ENCODE assay signal across 8 cellular contexts in genomic region chr1:196317535-196318522, GRCh38.
A peak's percentile ranks its signal among the peaks of the same experiment; 100 is the strongest.
DNase-seq lines count a peak whose midpoint lies in the region; ATAC-seq and TF ChIP-seq lines count a peak whose summit lies in the region.

No MANE protein-coding gene starts in this region.

- H3K36me3 ChIP-seq in heart left ventricle (peaks cover 0 to 19% (median 0%) of the 10 kb centered on the region in 9 donors), suprapubic skin (no peaks in the 10 kb centered on the region), prostate gland (no peaks in the 10 kb centered on the region)

- H3K4me1 Mint-ChIP-seq in nephron progenitor cell: peaks cover 3% of the 10 kb centered on the region

- no peak overlapping the region for H3K4me3 Mint-ChIP-seq in nephron progenitor cell

- TF ChIP-seq POLR2A in heart left ventricle (IDR thresholded peaks at IDR 0.05) (no peak), suprapubic skin (IDR thresholded peaks at IDR 0.05) (no peak), prostate gland (IDR thresholded peaks at IDR 0.05) (no peak)

- intact Hi-C loops in heart left ventricle (cut with DNase I) (loop anchor here in 5 of 10 donors (2.0 to 10.0 kb wide), 4 partner anchors 163 to 344 kb away; no protein-coding TSS in a partner anchor), cardiac septum (cut with DNase I) (loop anchor here (10.0 kb wide), 1 partner anchor 347 kb away; no protein-coding TSS in a partner anchor), prostate gland (cut with DNase I) (no loop called here)

- no peaks in the 10 kb centered on the region for H3K27me3 Mint-ChIP-seq in nephron progenitor cell (ENCODE audit: low read depth, poor library complexity)

- WGBS in heart left ventricle, 4 donors: 70 to 78% (median 75%) methylated on average over 8 of the region's 8 CpGs
- 77% methylated on average over 8 of the region's 8 CpGs for WGBS in suprapubic skin
- 75% methylated on average over 8 of the region's 8 CpGs for WGBS in prostate gland

- no peak overlapping the region for H3K4me3 ChIP-seq in heart left ventricle
- H3K4me3 ChIP-seq in cardiac fibroblast (replicated peaks in 1 of 2; ENCODE audit: low read depth in 2 of 2, low read length in 2 of 2): no peak overlapping the region
- no peak overlapping the region for H3K4me3 ChIP-seq in suprapubic skin
- H3K4me3 ChIP-seq in prostate gland: no peak overlapping the region

- ATAC-seq in heart left ventricle (no peak), HG03469 (IDR thresholded peaks at IDR 0.05; ENCODE audit: unreplicated experiment) (no peak)

- H3K9me3 Mint-ChIP-seq in nephron progenitor cell: no peaks in the 10 kb centered on the region

- no peaks in the 10 kb centered on the region for H3K27me3 ChIP-seq in heart left ventricle
- no peaks in the 10 kb centered on the region for H3K27me3 ChIP-seq in suprapubic skin
- no peaks in the 10 kb centered on the region for H3K27me3 ChIP-seq in prostate gland (replicated peaks; ENCODE audit: insufficient read depth)

- H3K4me1 ChIP-seq in heart left ventricle: no peaks in the 10 kb centered on the region
- no peaks in the 10 kb centered on the region for H3K4me1 ChIP-seq in suprapubic skin
- no peaks in the 10 kb centered on the region for H3K4me1 ChIP-seq in prostate gland (replicated peaks)

- H3K27ac Mint-ChIP-seq in nephron progenitor cell: no peak overlapping the region

- no peak for TF ChIP-seq EP300 in suprapubic skin (IDR thresholded peaks at IDR 0.05)

- DNase-seq in heart left ventricle (no peak), cardiac septum (ENCODE audit: low spot score) (no peak), NCI-H345 (lab: John Stamatoyannopoulos, UW) (peak; percentile 63), cardiac fibroblast (ENCODE audit: low read depth in 2 of 2) (peak; percentile 55 to 70), nephron progenitor cell (peak; percentile 15), suprapubic skin (ENCODE audit: low spot score in 2 of 2) (no peak), prostate gland (ENCODE audit: low spot score) (no peak)

- H3K27ac ChIP-seq in heart left ventricle (no peak overlapping the region), suprapubic skin (no peak overlapping the region), prostate gland (no peak overlapping the region)

- H3K9me3 ChIP-seq in heart left ventricle (no peaks in the 10 kb centered on the region), suprapubic skin (no peaks in the 10 kb centered on the region), prostate gland (no peaks in the 10 kb centered on the region)

- peaks cover 4% of the 10 kb centered on the region for H3K36me3 Mint-ChIP-seq in nephron progenitor cell (ENCODE audit: low read depth)

- TF ChIP-seq CTCF in heart left ventricle (IDR thresholded peaks at IDR 0.05) (peak in 9 of 12 donors; percentile 15 to 62 (median 41)), cardiac fibroblast (IDR thresholded peaks at IDR 0.05; ENCODE audit: low read depth, low read length) (peak; percentile 59), nephron progenitor cell (IDR thresholded peaks at IDR 0.05) (peak; percentile 52), suprapubic skin (IDR thresholded peaks at IDR 0.05) (peak in 1 of 2 donors; percentile 33), prostate gland (IDR thresholded peaks at IDR 0.05) (peak in 2 of 4 experiments; percentile 34 to 54)

Comparison
In these comparisons a context has a peak if more than half of its experiments do, and no peak if none do; other contexts are left out.
1. DNase-seq: peak in NCI-H345 (single experiment), cardiac fibroblast (2 of 2) and nephron progenitor cell (single experiment); none in heart left ventricle (0 of 5), cardiac septum (single experiment), suprapubic skin (0 of 2) and prostate gland (single experiment).